10 cellular contexts compared by ENCODE assay signal in the genomic region with DNA sequence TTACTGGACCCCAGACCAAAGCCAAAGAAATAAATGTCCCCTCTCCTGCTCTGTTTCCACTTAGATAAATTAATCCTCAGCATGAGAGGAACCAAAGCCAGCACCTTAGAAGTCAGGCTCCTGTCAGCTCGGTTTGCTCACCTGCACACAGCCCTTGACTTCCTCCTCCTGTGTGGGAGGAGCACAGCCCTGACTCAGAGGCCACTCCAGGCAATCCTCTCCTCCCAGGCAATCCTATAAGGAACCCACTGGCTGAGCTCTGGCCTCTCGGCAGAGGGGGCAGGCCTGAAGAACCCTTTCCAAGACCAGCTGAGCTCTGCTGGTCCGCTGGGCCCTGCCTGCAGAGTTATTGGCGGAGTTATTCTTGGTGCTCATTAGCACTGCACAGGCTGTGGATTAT. TPM values are rescaled to one million over a fixed set of nuclear protein-coding genes. Genes with fewer than 3 reads are reported as not detected.
DNase-seq lines count a peak whose midpoint lies in the region; ATAC-seq and FAIRE-seq lines count a peak whose summit lies in the region.
"Had no signal": no experiment of that assay in that cellular context is flagged by ENCODE, and none has a peak within 500 bp of the region (broad histone marks: within the 10 kb centered on the region; RNA-seq: fewer than 3 reads in every experiment).

No MANE protein-coding gene starts in this region.

- FAIRE-seq in urothelium cell line (lab: Jason Lieb, UNC), result no peak

- no peaks in the 10 kb centered on the region for H3K27me3 Mint-ChIP-seq in activated naive CD4-positive, alpha-beta T cell treated with anti-CD3 and anti-CD28 coated beads, Interleukin-2, amount 50 U/mL, for 24 hours
- no peaks in the 10 kb centered on the region for H3K27me3 Mint-ChIP-seq in activated naive CD4-positive, alpha-beta T cell treated with anti-CD3 and anti-CD28 coated beads, Interleukin-2, amount 10 ng/mL, durations not matched to agents 7 days and 5 days
- H3K27me3 Mint-ChIP-seq in T-helper 17 cell, result no peaks in the 10 kb centered on the region

- peaks cover 82% of the 10 kb centered on the region for H3K4me1 Mint-ChIP-seq in activated naive CD4-positive, alpha-beta T cell treated with anti-CD3 and anti-CD28 coated beads, Interleukin-2, amount 50 U/mL, for 24 hours
- peaks cover 69% of the 10 kb centered on the region for H3K4me1 Mint-ChIP-seq in activated naive CD4-positive, alpha-beta T cell treated with anti-CD3 and anti-CD28 coated beads, Interleukin-2, amount 10 ng/mL, durations not matched to agents 7 days and 5 days
- peaks cover 30% of the 10 kb centered on the region for H3K4me1 Mint-ChIP-seq in T-helper 17 cell

- H3K27ac Mint-ChIP-seq in activated naive CD4-positive, alpha-beta T cell treated with anti-CD3 and anti-CD28 coated beads, Interleukin-2, amount 50 U/mL, for 24 hours, result peak overlapping the region; percentile 80
- no peak overlapping the region for H3K27ac Mint-ChIP-seq in activated naive CD4-positive, alpha-beta T cell treated with anti-CD3 and anti-CD28 coated beads, Interleukin-2, amount 10 ng/mL, durations not matched to agents 7 days and 5 days
- peak overlapping the region; percentile 74 for H3K27ac Mint-ChIP-seq in T-helper 17 cell

- CTCF ChIA-PET in activated naive CD4-positive, alpha-beta T cell treated with anti-CD3 and anti-CD28 coated beads, Interleukin-2, amount 10 ng/mL, durations not matched to agents 7 days and 5 days (lab: Charles Lee), result interaction anchor here (0.9 kb wide), 1 partner anchor 73 kb away, joined by 3 read pairs; no protein-coding TSS in a partner anchor

- no peaks in the 10 kb centered on the region for H3K9me3 Mint-ChIP-seq in activated naive CD4-positive, alpha-beta T cell treated with anti-CD3 and anti-CD28 coated beads, Interleukin-2, amount 50 U/mL, for 24 hours
- no peaks in the 10 kb centered on the region for H3K9me3 Mint-ChIP-seq in activated naive CD4-positive, alpha-beta T cell treated with anti-CD3 and anti-CD28 coated beads, Interleukin-2, amount 10 ng/mL, durations not matched to agents 7 days and 5 days

- ATAC-seq in T-helper 17 cell, result no peak
- ATAC-seq in GM18861 (IDR thresholded peaks at IDR 0.05; ENCODE audit: unreplicated experiment), result no peak
- ATAC-seq in HG03025 (IDR thresholded peaks at IDR 0.05; ENCODE audit: low FRiP score, unreplicated experiment), result no peak
- ATAC-seq: activated CD4-positive, CD25-positive, alpha-beta regulatory T cell treated with anti-CD3 and anti-CD28 coated beads, Interleukin-2, amount 50 U/mL, for 24 hours had no signal

- no peak overlapping the region for H3K4me3 Mint-ChIP-seq in activated naive CD4-positive, alpha-beta T cell treated with anti-CD3 and anti-CD28 coated beads, Interleukin-2, amount 50 U/mL, for 24 hours
- H3K4me3 Mint-ChIP-seq in activated naive CD4-positive, alpha-beta T cell treated with anti-CD3 and anti-CD28 coated beads, Interleukin-2, amount 10 ng/mL, durations not matched to agents 7 days and 5 days, result no peak overlapping the region
- no peak overlapping the region for H3K4me3 Mint-ChIP-seq in T-helper 17 cell

- no peaks in the 10 kb centered on the region for H3K36me3 Mint-ChIP-seq in activated naive CD4-positive, alpha-beta T cell treated with anti-CD3 and anti-CD28 coated beads, Interleukin-2, amount 50 U/mL, for 24 hours
- peaks cover 1% of the 10 kb centered on the region for H3K36me3 Mint-ChIP-seq in activated naive CD4-positive, alpha-beta T cell treated with anti-CD3 and anti-CD28 coated beads, Interleukin-2, amount 10 ng/mL, durations not matched to agents 7 days and 5 days
- no peaks in the 10 kb centered on the region for H3K36me3 Mint-ChIP-seq in T-helper 17 cell (ENCODE audit: low read depth)

- H3K9me3 ChIP-seq in T-helper 17 cell (ENCODE audit: control insufficient read depth, low read length, poor library complexity, severe bottlenecking), result peaks cover 2% of the 10 kb centered on the region

- no peak for DNase-seq in activated naive CD4-positive, alpha-beta T cell treated with anti-CD3 and anti-CD28 coated beads, Interleukin-2, amount 10 ng/mL, durations not matched to agents 7 days and 5 days
- DNase-seq in T-helper 17 cell (no peak), kidney glomerular epithelial cell (lab: John Stamatoyannopoulos, UW) (peak; percentile 42), urothelium cell line (ENCODE audit: low spot score) (peak; percentile 58), KG1 (lab: John Stamatoyannopoulos, UW) (no peak)
- DNase-seq: Karpas-422 had no signal

RNA-seq across cellular contexts. Expression of a gene that starts 30.8 kb away (rescaled TPM):
- total RNA-seq in T-helper 17 cell, result 1 to 10 TPM; 1.0 to 3.2 TPM

Comparison
In these comparisons a context has a peak if more than half of its experiments do, and no peak if none do; other contexts are left out.
1. DNase-seq: peak in kidney glomerular epithelial cell (single experiment) and urothelium cell line (single experiment); none in activated naive CD4-positive, alpha-beta T cell treated with anti-CD3 and anti-CD28 coated beads, Interleukin-2, amount 10 ng/mL, durations not matched to agents 7 days and 5 days (single experiment), T-helper 17 cell (0 of 3) and KG1 (single experiment).